1 cellular context compared by ENCODE assay signal in the genomic region with DNA sequence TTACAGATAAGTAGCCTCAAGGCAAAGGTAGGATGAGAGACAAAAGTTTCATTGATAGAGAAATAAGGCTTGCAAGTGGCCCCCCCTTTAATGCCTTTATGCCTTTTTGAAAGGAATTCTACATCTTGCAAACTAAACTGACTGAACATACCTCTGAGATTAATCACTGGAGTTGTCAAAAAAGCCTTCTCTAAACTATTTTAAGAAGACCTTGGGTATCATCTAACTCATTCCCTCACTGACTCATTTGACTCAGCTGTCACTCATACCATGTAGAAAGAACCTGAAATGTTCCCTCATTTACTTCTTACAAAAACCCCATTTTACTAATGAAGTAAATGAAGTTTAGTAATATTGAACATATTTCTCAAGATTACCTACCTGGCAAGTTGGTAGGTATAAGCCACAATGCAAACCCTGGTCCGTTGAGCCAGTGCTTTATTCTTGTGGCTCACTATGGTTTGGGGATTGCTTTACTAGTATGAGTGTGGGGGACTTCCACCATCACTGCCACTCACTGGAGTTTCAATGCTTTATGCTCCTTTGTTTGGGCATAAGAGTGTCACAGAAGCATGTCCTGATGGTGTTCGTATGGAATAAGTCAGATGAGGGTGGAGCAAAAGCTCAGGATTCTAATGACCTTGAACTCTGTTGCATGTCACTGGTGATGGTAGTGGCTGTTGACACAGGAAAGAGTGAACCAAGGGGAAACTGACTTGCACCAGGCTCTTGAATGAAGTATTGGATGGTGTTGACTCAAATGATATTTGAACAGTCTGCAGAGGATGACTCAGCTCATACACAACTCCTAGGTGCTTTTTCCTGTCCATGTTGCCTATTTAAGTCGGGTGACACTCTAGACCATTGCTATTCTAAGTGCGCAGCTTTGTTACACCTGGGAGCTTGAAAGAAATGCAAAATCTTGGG.
TF ChIP-seq lines count a peak whose summit lies in the region.

No MANE protein-coding gene starts in this region.

TF ChIP-seq in GM12878, 131 proteins besides CTCF, POLR2A, EP300 and RAD21 (continued from another document):
- TF ChIP-seq NR2F1 (conservative IDR thresholded peaks at IDR 0.05), result peak; percentile 72
- TF ChIP-seq GATAD2B (conservative IDR thresholded peaks at IDR 0.05; ENCODE audit: low read depth), result peak; percentile 57; the same call in 1 of the 2 replicates
- TF ChIP-seq, protein P1, sequence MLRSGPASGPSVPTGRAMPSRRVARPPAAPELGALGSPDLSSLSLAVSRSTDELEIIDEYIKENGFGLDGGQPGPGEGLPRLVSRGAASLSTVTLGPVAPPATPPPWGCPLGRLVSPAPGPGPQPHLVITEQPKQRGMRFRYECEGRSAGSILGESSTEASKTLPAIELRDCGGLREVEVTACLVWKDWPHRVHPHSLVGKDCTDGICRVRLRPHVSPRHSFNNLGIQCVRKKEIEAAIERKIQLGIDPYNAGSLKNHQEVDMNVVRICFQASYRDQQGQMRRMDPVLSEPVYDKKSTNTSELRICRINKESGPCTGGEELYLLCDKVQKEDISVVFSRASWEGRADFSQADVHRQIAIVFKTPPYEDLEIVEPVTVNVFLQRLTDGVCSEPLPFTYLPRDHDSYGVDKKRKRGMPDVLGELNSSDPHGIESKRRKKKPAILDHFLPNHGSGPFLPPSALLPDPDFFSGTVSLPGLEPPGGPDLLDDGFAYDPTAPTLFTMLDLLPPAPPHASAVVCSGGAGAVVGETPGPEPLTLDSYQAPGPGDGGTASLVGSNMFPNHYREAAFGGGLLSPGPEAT (IDR thresholded peaks at IDR 0.05; ENCODE audit: low read depth), result peak; percentile 93
- TF ChIP-seq ZSCAN29 (IDR thresholded peaks at IDR 0.05), result no peak
- TF ChIP-seq, protein P2, sequence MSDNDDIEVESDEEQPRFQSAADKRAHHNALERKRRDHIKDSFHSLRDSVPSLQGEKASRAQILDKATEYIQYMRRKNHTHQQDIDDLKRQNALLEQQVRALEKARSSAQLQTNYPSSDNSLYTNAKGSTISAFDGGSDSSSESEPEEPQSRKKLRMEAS (IDR thresholded peaks at IDR 0.05; ENCODE audit: low read depth, low read length), result no peak
- peak; percentile 62; the same call in 1 of the 2 replicates for TF ChIP-seq PAX5 (IDR thresholded peaks at IDR 0.05; ENCODE audit: borderline replicate concordance, low read depth, low read length)
- TF ChIP-seq STAT1 (conservative IDR thresholded peaks at IDR 0.05), result no peak
- no peak for TF ChIP-seq RBBP5 (conservative IDR thresholded peaks at IDR 0.05)
- TF ChIP-seq ZNF24 (IDR thresholded peaks at IDR 0.05), result 0 out of 2 replicates have a peak, but pooled peaks have one; percentile 15
- TF ChIP-seq MTA3 (IDR thresholded peaks at IDR 0.05; ENCODE audit: borderline replicate concordance, low read length), result peak; percentile 89
- peak; percentile 84 for TF ChIP-seq PML (IDR thresholded peaks at IDR 0.05; ENCODE audit: low read length)
- peak; percentile 95 for TF ChIP-seq RELA (IDR thresholded peaks at IDR 0.05; ENCODE audit: borderline replicate concordance, partially characterized antibody)
- no peak; a peak in 1 of 4 replicates for TF ChIP-seq SRF (IDR thresholded peaks at IDR 0.05; ENCODE audit: low read depth in 2 of 2, low read length in 2 of 2)
- no peak for TF ChIP-seq POLR2AphosphoS2 (IDR thresholded peaks at IDR 0.05; ENCODE audit: low read depth, low read length)
- 0 out of 2 replicates have a peak, but pooled peaks have one; percentile 26 for TF ChIP-seq CREB1 (IDR thresholded peaks at IDR 0.05; ENCODE audit: low read depth)
- TF ChIP-seq CHD2 (IDR thresholded peaks at IDR 0.05; ENCODE audit: borderline replicate concordance, low read depth, low read length), result no peak
- peak; percentile 62; the same call in 1 of the 2 replicates for TF ChIP-seq GABPA (IDR thresholded peaks at IDR 0.05; ENCODE audit: low read depth)
- TF ChIP-seq POLR2AphosphoS5 (IDR thresholded peaks at IDR 0.05; ENCODE audit: low read length), result no peak
- TF ChIP-seq, protein P3, sequence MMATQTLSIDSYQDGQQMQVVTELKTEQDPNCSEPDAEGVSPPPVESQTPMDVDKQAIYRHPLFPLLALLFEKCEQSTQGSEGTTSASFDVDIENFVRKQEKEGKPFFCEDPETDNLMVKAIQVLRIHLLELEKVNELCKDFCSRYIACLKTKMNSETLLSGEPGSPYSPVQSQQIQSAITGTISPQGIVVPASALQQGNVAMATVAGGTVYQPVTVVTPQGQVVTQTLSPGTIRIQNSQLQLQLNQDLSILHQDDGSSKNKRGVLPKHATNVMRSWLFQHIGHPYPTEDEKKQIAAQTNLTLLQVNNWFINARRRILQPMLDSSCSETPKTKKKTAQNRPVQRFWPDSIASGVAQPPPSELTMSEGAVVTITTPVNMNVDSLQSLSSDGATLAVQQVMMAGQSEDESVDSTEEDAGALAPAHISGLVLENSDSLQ (IDR thresholded peaks at IDR 0.05), result peak; percentile 97
- TF ChIP-seq, protein P4, sequence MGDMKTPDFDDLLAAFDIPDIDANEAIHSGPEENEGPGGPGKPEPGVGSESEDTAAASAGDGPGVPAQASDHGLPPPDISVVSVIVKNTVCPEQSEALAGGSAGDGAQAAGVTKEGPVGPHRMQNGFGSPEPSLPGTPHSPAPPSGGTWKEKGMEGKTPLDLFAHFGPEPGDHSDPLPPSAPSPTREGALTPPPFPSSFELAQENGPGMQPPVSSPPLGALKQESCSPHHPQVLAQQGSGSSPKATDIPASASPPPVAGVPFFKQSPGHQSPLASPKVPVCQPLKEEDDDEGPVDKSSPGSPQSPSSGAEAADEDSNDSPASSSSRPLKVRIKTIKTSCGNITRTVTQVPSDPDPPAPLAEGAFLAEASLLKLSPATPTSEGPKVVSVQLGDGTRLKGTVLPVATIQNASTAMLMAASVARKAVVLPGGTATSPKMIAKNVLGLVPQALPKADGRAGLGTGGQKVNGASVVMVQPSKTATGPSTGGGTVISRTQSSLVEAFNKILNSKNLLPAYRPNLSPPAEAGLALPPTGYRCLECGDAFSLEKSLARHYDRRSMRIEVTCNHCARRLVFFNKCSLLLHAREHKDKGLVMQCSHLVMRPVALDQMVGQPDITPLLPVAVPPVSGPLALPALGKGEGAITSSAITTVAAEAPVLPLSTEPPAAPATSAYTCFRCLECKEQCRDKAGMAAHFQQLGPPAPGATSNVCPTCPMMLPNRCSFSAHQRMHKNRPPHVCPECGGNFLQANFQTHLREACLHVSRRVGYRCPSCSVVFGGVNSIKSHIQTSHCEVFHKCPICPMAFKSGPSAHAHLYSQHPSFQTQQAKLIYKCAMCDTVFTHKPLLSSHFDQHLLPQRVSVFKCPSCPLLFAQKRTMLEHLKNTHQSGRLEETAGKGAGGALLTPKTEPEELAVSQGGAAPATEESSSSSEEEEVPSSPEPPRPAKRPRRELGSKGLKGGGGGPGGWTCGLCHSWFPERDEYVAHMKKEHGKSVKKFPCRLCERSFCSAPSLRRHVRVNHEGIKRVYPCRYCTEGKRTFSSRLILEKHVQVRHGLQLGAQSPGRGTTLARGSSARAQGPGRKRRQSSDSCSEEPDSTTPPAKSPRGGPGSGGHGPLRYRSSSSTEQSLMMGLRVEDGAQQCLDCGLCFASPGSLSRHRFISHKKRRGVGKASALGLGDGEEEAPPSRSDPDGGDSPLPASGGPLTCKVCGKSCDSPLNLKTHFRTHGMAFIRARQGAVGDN (IDR thresholded peaks at IDR 0.05), result peak; percentile 44; the same call in 1 of the 2 replicates
- TF ChIP-seq, protein P5, sequence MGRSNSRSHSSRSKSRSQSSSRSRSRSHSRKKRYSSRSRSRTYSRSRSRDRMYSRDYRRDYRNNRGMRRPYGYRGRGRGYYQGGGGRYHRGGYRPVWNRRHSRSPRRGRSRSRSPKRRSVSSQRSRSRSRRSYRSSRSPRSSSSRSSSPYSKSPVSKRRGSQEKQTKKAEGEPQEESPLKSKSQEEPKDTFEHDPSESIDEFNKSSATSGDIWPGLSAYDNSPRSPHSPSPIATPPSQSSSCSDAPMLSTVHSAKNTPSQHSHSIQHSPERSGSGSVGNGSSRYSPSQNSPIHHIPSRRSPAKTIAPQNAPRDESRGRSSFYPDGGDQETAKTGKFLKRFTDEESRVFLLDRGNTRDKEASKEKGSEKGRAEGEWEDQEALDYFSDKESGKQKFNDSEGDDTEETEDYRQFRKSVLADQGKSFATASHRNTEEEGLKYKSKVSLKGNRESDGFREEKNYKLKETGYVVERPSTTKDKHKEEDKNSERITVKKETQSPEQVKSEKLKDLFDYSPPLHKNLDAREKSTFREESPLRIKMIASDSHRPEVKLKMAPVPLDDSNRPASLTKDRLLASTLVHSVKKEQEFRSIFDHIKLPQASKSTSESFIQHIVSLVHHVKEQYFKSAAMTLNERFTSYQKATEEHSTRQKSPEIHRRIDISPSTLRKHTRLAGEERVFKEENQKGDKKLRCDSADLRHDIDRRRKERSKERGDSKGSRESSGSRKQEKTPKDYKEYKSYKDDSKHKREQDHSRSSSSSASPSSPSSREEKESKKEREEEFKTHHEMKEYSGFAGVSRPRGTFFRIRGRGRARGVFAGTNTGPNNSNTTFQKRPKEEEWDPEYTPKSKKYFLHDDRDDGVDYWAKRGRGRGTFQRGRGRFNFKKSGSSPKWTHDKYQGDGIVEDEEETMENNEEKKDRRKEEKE (IDR thresholded peaks at IDR 0.05), result no peak
- no peak for TF ChIP-seq EGR1 (IDR thresholded peaks at IDR 0.05; ENCODE audit: borderline replicate concordance in 1 of 2, low read depth in 2 of 2, low read length in 2 of 2)
- TF ChIP-seq TARDBP (IDR thresholded peaks at IDR 0.05; ENCODE audit: borderline replicate concordance), result no peak
- TF ChIP-seq JUND (IDR thresholded peaks at IDR 0.05; ENCODE audit: low read depth, low read length), result no peak
- TF ChIP-seq CBFB (IDR thresholded peaks at IDR 0.05; ENCODE audit: low read depth), result peak; percentile 65; the same call in 1 of the 2 replicates
- TF ChIP-seq IRF4 (IDR thresholded peaks at IDR 0.05; ENCODE audit: low read depth, low read length), result no peak
- no peak for TF ChIP-seq KAT2A (conservative IDR thresholded peaks at IDR 0.05; ENCODE audit: control insufficient read depth, low read depth, low read length)
